1 cellular context compared by ENCODE assay signal in genomic region chr12:94841171-94841570, GRCh38.
TF ChIP-seq lines count a peak whose summit lies in the region.

No MANE protein-coding gene starts in this region.

TF ChIP-seq in GM12878, 131 proteins besides CTCF, POLR2A, EP300 and RAD21:
- TF ChIP-seq NFYA (IDR thresholded peaks at IDR 0.05; ENCODE audit: borderline replicate concordance, low read depth, low read length) = no peak
- TF ChIP-seq, protein P1, sequence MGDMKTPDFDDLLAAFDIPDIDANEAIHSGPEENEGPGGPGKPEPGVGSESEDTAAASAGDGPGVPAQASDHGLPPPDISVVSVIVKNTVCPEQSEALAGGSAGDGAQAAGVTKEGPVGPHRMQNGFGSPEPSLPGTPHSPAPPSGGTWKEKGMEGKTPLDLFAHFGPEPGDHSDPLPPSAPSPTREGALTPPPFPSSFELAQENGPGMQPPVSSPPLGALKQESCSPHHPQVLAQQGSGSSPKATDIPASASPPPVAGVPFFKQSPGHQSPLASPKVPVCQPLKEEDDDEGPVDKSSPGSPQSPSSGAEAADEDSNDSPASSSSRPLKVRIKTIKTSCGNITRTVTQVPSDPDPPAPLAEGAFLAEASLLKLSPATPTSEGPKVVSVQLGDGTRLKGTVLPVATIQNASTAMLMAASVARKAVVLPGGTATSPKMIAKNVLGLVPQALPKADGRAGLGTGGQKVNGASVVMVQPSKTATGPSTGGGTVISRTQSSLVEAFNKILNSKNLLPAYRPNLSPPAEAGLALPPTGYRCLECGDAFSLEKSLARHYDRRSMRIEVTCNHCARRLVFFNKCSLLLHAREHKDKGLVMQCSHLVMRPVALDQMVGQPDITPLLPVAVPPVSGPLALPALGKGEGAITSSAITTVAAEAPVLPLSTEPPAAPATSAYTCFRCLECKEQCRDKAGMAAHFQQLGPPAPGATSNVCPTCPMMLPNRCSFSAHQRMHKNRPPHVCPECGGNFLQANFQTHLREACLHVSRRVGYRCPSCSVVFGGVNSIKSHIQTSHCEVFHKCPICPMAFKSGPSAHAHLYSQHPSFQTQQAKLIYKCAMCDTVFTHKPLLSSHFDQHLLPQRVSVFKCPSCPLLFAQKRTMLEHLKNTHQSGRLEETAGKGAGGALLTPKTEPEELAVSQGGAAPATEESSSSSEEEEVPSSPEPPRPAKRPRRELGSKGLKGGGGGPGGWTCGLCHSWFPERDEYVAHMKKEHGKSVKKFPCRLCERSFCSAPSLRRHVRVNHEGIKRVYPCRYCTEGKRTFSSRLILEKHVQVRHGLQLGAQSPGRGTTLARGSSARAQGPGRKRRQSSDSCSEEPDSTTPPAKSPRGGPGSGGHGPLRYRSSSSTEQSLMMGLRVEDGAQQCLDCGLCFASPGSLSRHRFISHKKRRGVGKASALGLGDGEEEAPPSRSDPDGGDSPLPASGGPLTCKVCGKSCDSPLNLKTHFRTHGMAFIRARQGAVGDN (IDR thresholded peaks at IDR 0.05) = 0 out of 2 replicates have a peak, but pooled peaks have one; percentile 24
